Comparison of ENCODE assay signal across 22 cellular contexts in the genomic region with DNA sequence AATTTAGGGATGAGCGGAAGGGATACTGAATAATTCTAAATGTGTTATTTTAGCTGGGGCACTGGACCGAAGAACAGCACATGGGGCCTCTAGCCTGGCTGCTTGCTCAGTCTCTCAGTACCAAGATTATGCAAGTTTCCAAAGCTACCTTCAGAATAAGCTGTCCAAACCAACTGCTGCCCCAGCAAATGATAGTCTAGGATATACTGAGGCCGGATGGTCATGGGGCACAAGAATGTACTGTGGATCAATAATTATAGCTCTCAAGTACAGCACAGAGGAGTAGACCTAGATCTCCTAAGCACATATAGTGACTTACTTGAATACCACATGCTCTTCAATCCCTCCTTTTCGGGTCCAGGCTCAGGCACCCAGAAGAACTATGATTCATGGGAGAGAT.
A peak's percentile ranks its signal among the peaks of the same experiment; 100 is the strongest.
DNase-seq lines count a peak whose midpoint lies in the region; ATAC-seq, FAIRE-seq and TF ChIP-seq lines count a peak whose summit lies in the region.
"Had no signal": no experiment of that assay in that cellular context is flagged by ENCODE, and none has a peak within 500 bp of the region (broad histone marks: within the 10 kb centered on the region; RNA-seq: fewer than 3 reads in every experiment).

No MANE protein-coding gene starts in this region.

- POLR2A ChIA-PET in HepG2 (lab: Yijun Ruan, JAX) = no interaction called here

- BruUV-seq in HepG2 (replicated peaks; lab: Mats Ljungman, UMichigan) = no TSS peak

- H3K36me3 ChIP-seq in HepG2 (replicated peaks in 1 of 2; ENCODE audit: control insufficient read depth in 1 of 2, insufficient read depth in 2 of 2, low read length in 2 of 2) = peaks cover 4 to 31% of the 10 kb centered on the region in 2 experiments; a peak in 4 of 5 replicates
- H3K36me3 ChIP-seq in right lobe of liver = no peaks in the 10 kb centered on the region
- H3K36me3 ChIP-seq in osteoblast (ENCODE audit: insufficient read depth, low read length) = no peaks in the 10 kb centered on the region
- peaks cover 14% of the 10 kb centered on the region for H3K36me3 ChIP-seq in smooth muscle cell (ENCODE audit: low read depth)
- H3K36me3 ChIP-seq: BLaER1 treated with 17β-estradiol and CSF1 and Interleukin-3, amounts not matched to agents 10 nM and 100 nM had no signal

- peak; percentile 7; the same call in 1 of the 3 replicates for ATAC-seq in HepG2
- no peak for ATAC-seq in right lobe of liver
- ATAC-seq in GM18502 (IDR thresholded peaks at IDR 0.05; ENCODE audit: poor library complexity, unreplicated experiment) = no peak
- ATAC-seq in GM19351 (IDR thresholded peaks at IDR 0.05; ENCODE audit: unreplicated experiment) = no peak
- ATAC-seq: A549; CD8-positive, alpha-beta T cell had no signal

- TF ChIP-seq CTCF in HepG2 (CRISPR knock-in tag; IDR thresholded peaks at IDR 0.05) (no peak), right lobe of liver (IDR thresholded peaks at IDR 0.05) (no peak), osteoblast (IDR thresholded peaks at IDR 0.05; ENCODE audit: extremely low read depth, low read depth, low read length) (no peak), smooth muscle cell (IDR thresholded peaks at IDR 0.05; ENCODE audit: borderline replicate concordance, insufficient read depth, poor library complexity, severe bottlenecking) (no peak), GM13977 (IDR thresholded peaks at IDR 0.05; ENCODE audit: extremely low read depth, insufficient read depth, missing control alignments) (no peak)

- TF ChIP-seq POLR2A in HepG2 (IDR thresholded peaks at IDR 0.05; ENCODE audit: insufficient read depth in 1 of 2, low read depth in 2 of 2, low read length in 2 of 2) (no peak), right lobe of liver (IDR thresholded peaks at IDR 0.05) (no peak)

- FAIRE-seq in HepG2 (lab: Jason Lieb, UNC) = no peak
- FAIRE-seq: A549, D721Med, GM12891, GM19239 had no signal

- intact Hi-C loops in HepG2 (cut with micrococcal nuclease; ENCODE audit: unreplicated experiment) (no loop called here), right lobe of liver (cut with DNase I) (no loop called here)

- H3K4me1 ChIP-seq in HepG2 (ENCODE audit: insufficient read depth, low read length) = no peaks in the 10 kb centered on the region
- no peaks in the 10 kb centered on the region for H3K4me1 ChIP-seq in right lobe of liver
- H3K4me1 ChIP-seq in osteoblast (ENCODE audit: insufficient read depth, low read length) = peaks cover 9% of the 10 kb centered on the region
- H3K4me1 ChIP-seq in smooth muscle cell (ENCODE audit: low read depth) = no peaks in the 10 kb centered on the region
- H3K4me1 ChIP-seq: A549, Caco-2 had no signal

- in situ Hi-C loops in HepG2 (cut with HindIII; ENCODE audit: extremely low pct_ligation_motif_present, low pct_unique_long_range_greater_than_20kb) = no loop called here
- in situ Hi-C loops in GM13977 (cut with MboI; ENCODE audit: low pct_unique_long_range_greater_than_20kb, low sequenced_read_pairs, unreplicated experiment) = no loop called here

- H4K20me1 ChIP-seq in HepG2 (ENCODE audit: insufficient read depth, low read length) = peaks cover 16% of the 10 kb centered on the region
- no peaks in the 10 kb centered on the region for H4K20me1 ChIP-seq in osteoblast (ENCODE audit: insufficient read depth, low read length)
- no peaks in the 10 kb centered on the region for H4K20me1 ChIP-seq in smooth muscle cell (ENCODE audit: low read depth)
- H4K20me1 ChIP-seq: BLaER1 treated with 17β-estradiol and CSF1 and Interleukin-3, amounts not matched to agents 10 nM and 100 nM had no signal

- no peak overlapping the region for H3K4me3 ChIP-seq in HepG2 (replicated peaks in 1 of 3; ENCODE audit: insufficient read depth in 1 of 3, low read depth in 2 of 3, low read length in 3 of 3)
- H3K4me3 ChIP-seq in right lobe of liver = no peak overlapping the region
- H3K4me3 ChIP-seq in osteoblast (ENCODE audit: insufficient read depth, low read length) = no peak overlapping the region
- no peak overlapping the region for H3K4me3 ChIP-seq in smooth muscle cell
- H3K4me3 ChIP-seq: A549; BLaER1 treated with 17β-estradiol and CSF1 and Interleukin-3, amounts not matched to agents 10 nM and 100 nM had no signal

- H3K79me2 ChIP-seq in HepG2 (ENCODE audit: insufficient read depth, low read length) = no peaks in the 10 kb centered on the region
- H3K79me2 ChIP-seq in osteoblast (ENCODE audit: insufficient read depth, low read length) = no peaks in the 10 kb centered on the region
- H3K79me2 ChIP-seq in smooth muscle cell (ENCODE audit: low read depth) = no peaks in the 10 kb centered on the region

- H3K9ac ChIP-seq in HepG2 (ENCODE audit: insufficient read depth, low read depth, low read length) = no peak overlapping the region
- H3K9ac ChIP-seq in smooth muscle cell (ENCODE audit: low read depth) = no peak overlapping the region
- H3K9ac ChIP-seq: BLaER1 treated with 17β-estradiol and CSF1 and Interleukin-3, amounts not matched to agents 10 nM and 100 nM had no signal

- TF ChIP-seq EP300 in HepG2 (IDR thresholded peaks at IDR 0.05; ENCODE audit: low read depth in 2 of 2, low read length in 2 of 2) (no peak), HepG2 (CRISPR knock-in tag; IDR thresholded peaks at IDR 0.05; ENCODE audit: borderline replicate concordance) (no peak)

- no peak for TF ChIP-seq RAD21 in HepG2 (CRISPR knock-in tag; IDR thresholded peaks at IDR 0.05)

- H3K27me3 ChIP-seq in HepG2 (ENCODE audit: control insufficient read depth in 1 of 2, insufficient read depth in 2 of 2, low read length in 2 of 2) = no peaks in the 10 kb centered on the region
- H3K27me3 ChIP-seq in right lobe of liver = no peaks in the 10 kb centered on the region
- H3K27me3 ChIP-seq in osteoblast (ENCODE audit: insufficient read depth, low read length) = no peaks in the 10 kb centered on the region
- H3K27me3 ChIP-seq in smooth muscle cell (ENCODE audit: low read depth) = no peaks in the 10 kb centered on the region

- DNase-seq in HepG2 (ENCODE audit: low spot score) (no peak), right lobe of liver (no peak), kidney tubule cell (ENCODE audit: low spot score) (peak; percentile 3), osteoblast (ENCODE audit: insufficient read length, low spot score, missing footprints) (peak; percentile 65), smooth muscle cell (lab: John Stamatoyannopoulos, UW; ENCODE audit: unreplicated experiment) (no peak), GM13977 (ENCODE audit: low spot score) (no peak)
- DNase-seq: AML-193; Caco-2; Calu3; CD4-positive, alpha-beta T cell; CD8-positive, alpha-beta T cell; DMS79 treated with DMSO at 0.1 percent for 48 hours; GDM1 had no signal

- 97% methylated on average over 4 of the region's 4 CpGs for WGBS in HepG2 (ENCODE audit: low lambda C conversion rate)
- WGBS in right lobe of liver (ENCODE audit: insufficient coverage, low coverage, low lambda C conversion rate, missing lambda C conversion rate) = 87% methylated on average over 2 of the region's 4 CpGs
- 68% methylated on average over 4 of the region's 4 CpGs for WGBS in smooth muscle cell (ENCODE audit: low lambda C conversion rate)

- H3K27ac ChIP-seq in HepG2 (ENCODE audit: extremely low read length, insufficient read depth, low read length) (no peak overlapping the region), right lobe of liver (no peak overlapping the region), osteoblast (ENCODE audit: low read depth, low read length) (no peak overlapping the region), smooth muscle cell (ENCODE audit: low read depth) (peak overlapping the region; percentile 54)
- H3K27ac ChIP-seq: 22Rv1; A549; BLaER1 treated with 17β-estradiol and CSF1 and Interleukin-3, amounts not matched to agents 10 nM and 100 nM; C4-2B had no signal

- CTCF ChIA-PET in HepG2 (lab: Yijun Ruan, JAX; ENCODE audit: low intra/inter-chr PET ratio, low total read pairs) = no interaction called here

- H2AFZ ChIP-seq in HepG2 (ENCODE audit: low read length) (no peak overlapping the region), osteoblast (ENCODE audit: low read length) (no peak overlapping the region), smooth muscle cell (ENCODE audit: low read depth) (no peak overlapping the region)

- no peaks in the 10 kb centered on the region for H3K9me3 ChIP-seq in HepG2 (ENCODE audit: low read length)
- no peaks in the 10 kb centered on the region for H3K9me3 ChIP-seq in right lobe of liver
- H3K9me3 ChIP-seq in osteoblast (ENCODE audit: low read depth, low read length) = peaks cover 2% of the 10 kb centered on the region
- H3K9me3 ChIP-seq in smooth muscle cell (replicated peaks; ENCODE audit: low read depth) = peaks cover 7% of the 10 kb centered on the region
- H3K9me3 ChIP-seq: A549 had no signal

- H3K4me2 ChIP-seq in HepG2 (ENCODE audit: low read depth, low read length) (no peak overlapping the region), osteoblast (ENCODE audit: insufficient read depth, low read length) (no peak overlapping the region), smooth muscle cell (peak overlapping the region; percentile 22)
- H3K4me2 ChIP-seq: A549 had no signal

- peaks cover 2% of the 10 kb centered on the region for H3F3A ChIP-seq in smooth muscle cell (ENCODE audit: low read depth)

TF ChIP-seq in HepG2, 621 proteins besides CTCF, POLR2A, EP300 and RAD21:
- TF ChIP-seq ZZZ3 (CRISPR knock-in tag; IDR thresholded peaks at IDR 0.05; ENCODE audit: borderline replicate concordance) = no peak
- no peak for TF ChIP-seq ZEB1 (IDR thresholded peaks at IDR 0.05; ENCODE audit: insufficient replicate concordance, low read depth)
- TF ChIP-seq RBM22 (optimal IDR thresholded peaks at IDR 0.05; ENCODE audit: low read length) = peak; percentile 87

Comparison
In these comparisons a context has a peak if more than half of its experiments do, and no peak if none do; other contexts are left out.
1. DNase-seq: peak in kidney tubule cell (single experiment) and osteoblast (single experiment); none in HepG2 (single experiment), right lobe of liver (0 of 3), smooth muscle cell (single experiment) and GM13977 (single experiment).